1 cellular context compared by ENCODE assay signal in genomic region chr14:67515386-67516079, GRCh38.
TF ChIP-seq lines count a peak whose summit lies in the region.

No MANE protein-coding gene starts in this region.

TF ChIP-seq in GM12878, 131 proteins besides CTCF, POLR2A, EP300 and RAD21:
- no peak for TF ChIP-seq RFX5 (IDR thresholded peaks at IDR 0.05; ENCODE audit: low read depth, low read length)
- no peak for TF ChIP-seq HCFC1 (IDR thresholded peaks at IDR 0.05; ENCODE audit: low read length)
- no peak for TF ChIP-seq USF2 (IDR thresholded peaks at IDR 0.05; ENCODE audit: borderline replicate concordance, low read depth, low read length)
- no peak for TF ChIP-seq EED (IDR thresholded peaks at IDR 0.05; ENCODE audit: low read depth)
- TF ChIP-seq PML (IDR thresholded peaks at IDR 0.05; ENCODE audit: low read length), result no peak
- TF ChIP-seq ASH2L (IDR thresholded peaks at IDR 0.05; ENCODE audit: borderline replicate concordance, low read depth), result no peak
- TF ChIP-seq RCOR1 (conservative IDR thresholded peaks at IDR 0.05; ENCODE audit: low read depth, low read length), result no peak
- 0 out of 2 replicates have a peak, but pooled peaks have one; percentile 4 for TF ChIP-seq IKZF1 (conservative IDR thresholded peaks at IDR 0.05)
- no peak for TF ChIP-seq FOS (IDR thresholded peaks at IDR 0.05; ENCODE audit: borderline replicate concordance, extremely low read depth, insufficient read length)
- no peak for TF ChIP-seq SRF (IDR thresholded peaks at IDR 0.05; ENCODE audit: low read depth in 2 of 2, low read length in 2 of 2)
- no peak for TF ChIP-seq MAX (IDR thresholded peaks at IDR 0.05; ENCODE audit: low read depth, low read length)
- peak in 1 of 2 experiments; percentile 30; a peak in 1 of 4 replicates for TF ChIP-seq BHLHE40 (IDR thresholded peaks at IDR 0.05; ENCODE audit: borderline replicate concordance in 1 of 2, low read depth in 2 of 2, low read length in 1 of 2)
- TF ChIP-seq TCF3 (IDR thresholded peaks at IDR 0.05; ENCODE audit: borderline replicate concordance, insufficient read depth, low read depth, low read length), result no peak
